Comparison of ENCODE assay signal across 17 cellular contexts in genomic region chrX:33132569-33132968, GRCh38.
"Had no signal": no experiment of that assay in that cellular context is flagged by ENCODE, and none has a peak within 500 bp of the region (broad histone marks: within the 10 kb centered on the region; RNA-seq: fewer than 3 reads in every experiment).

No MANE protein-coding gene starts in this region.

- H3K27me3 ChIP-seq: neutrophil, spleen, suprapubic skin, thyroid gland had no signal

- H3K27ac ChIP-seq: dorsolateral prefrontal cortex, heart left ventricle, neutrophil, spleen, suprapubic skin, thyroid gland had no signal

- H3K4me3 ChIP-seq: dorsolateral prefrontal cortex, heart left ventricle, mucosa of descending colon, spleen, suprapubic skin, thyroid gland had no signal

- H3K4me1 ChIP-seq: spleen, suprapubic skin, thyroid gland had no signal

- H3K36me3 ChIP-seq: heart left ventricle, neutrophil, spleen, suprapubic skin, thyroid gland had no signal

- DNase-seq: cortex of kidney; dorsolateral prefrontal cortex; effector CD8-positive, alpha-beta T cell; foreskin melanocyte; heart left ventricle; hippocampal formation; mesendoderm; mucosa of descending colon; naive thymus-derived CD8-positive, alpha-beta T cell; spleen; stimulated activated CD4-positive, alpha-beta T cell treated with anti-CD3 and anti-CD28 coated beads, Interleukin-2, amount 100 ng/mL, for 24 hours; stimulated activated CD4-positive, alpha-beta T cell treated with anti-CD3 and anti-CD28 coated beads, Interleukin-4, amount 100 ng/mL, for 4 hours; stimulated activated naive B cell treated with anti-CD40 and anti-IgM and Interleukin-4, amounts not matched to agents 10 μg/mL and 1 μg/mL and 100 μg/mL, for 72 hours; thyroid gland had no signal

- H3K9me3 ChIP-seq: mucosa of descending colon, neutrophil, suprapubic skin, thyroid gland had no signal

- ATAC-seq: heart left ventricle; mucosa of descending colon; naive thymus-derived CD8-positive, alpha-beta T cell; sciatic nerve; stimulated activated naive B cell treated with anti-CD40 and anti-IgM and Interleukin-4, amounts not matched to agents 10 μg/mL and 1 μg/mL and 100 μg/mL, for 72 hours had no signal
